In genomic region chr20:63706852-63707557, GRCh38 we compare ENCODE assay signal across 8 cellular contexts. TPM values are rescaled to one million over a fixed set of nuclear protein-coding genes. Genes with fewer than 3 reads are reported as not detected.
A peak's percentile ranks its signal among the peaks of the same experiment; 100 is the strongest.
DNase-seq lines count a peak whose midpoint lies in the region; ATAC-seq, FAIRE-seq and TF ChIP-seq lines count a peak whose summit lies in the region.

No MANE protein-coding gene starts in this region.

- TF ChIP-seq CTCF in D721Med (IDR thresholded peaks at IDR 0.05; ENCODE audit: insufficient read depth, missing control alignments) = peak; percentile 23
- peak; percentile 73 for TF ChIP-seq CTCF in VCaP (conservative IDR thresholded peaks at IDR 0.05)
- peak; percentile 58 for TF ChIP-seq CTCF in chondrocyte (IDR thresholded peaks at IDR 0.05)
- TF ChIP-seq CTCF in left lung (IDR thresholded peaks at IDR 0.05) = no peak

- H3K27ac ChIP-seq in VCaP (peak overlapping the region; percentile 96), left lung (peak overlapping the region; percentile 80 to 90)

- FAIRE-seq in D721Med (lab: Jason Lieb, UNC) = no peak

- peak overlapping the region; percentile 86 for H3K4me3 Mint-ChIP-seq in chondrocyte (ENCODE audit: unreplicated experiment)

- peaks cover 19% of the 10 kb centered on the region for H3K36me3 Mint-ChIP-seq in chondrocyte (ENCODE audit: low read depth)

- H3K27ac Mint-ChIP-seq in chondrocyte (ENCODE audit: unreplicated experiment) = peak overlapping the region; percentile 82

- H3K36me3 ChIP-seq in left lung = peaks cover 0 to 64% of the 10 kb centered on the region in 2 donors

- no peaks in the 10 kb centered on the region for H3K27me3 Mint-ChIP-seq in chondrocyte (ENCODE audit: low read depth)

- intact Hi-C loops in left lung (cut with DNase I) = no loop called here

- DNase-seq in D721Med (ENCODE audit: insufficient read length, low spot score) (no peak), KBM-7 (peak; percentile 67), chondrocyte (ENCODE audit: low spot score) (peak; percentile 92), left lung (peak; percentile 34 to 85), NCI-H774 (lab: John Stamatoyannopoulos, UW) (no peak)
- DNase-seq in stimulated activated CD8-positive, alpha-beta memory T cell treated with anti-CD3 and anti-CD28 coated beads, Interleukin-4, amount 100 ng/mL, for 48 hours = peak; percentile 76

- H3K4me3 ChIP-seq in left lung = peak overlapping the region; percentile 79 to 100

- H3K4me1 Mint-ChIP-seq in chondrocyte (ENCODE audit: low read depth) = peaks cover 36% of the 10 kb centered on the region

- H3K9me3 ChIP-seq in left lung = no peaks in the 10 kb centered on the region

- peaks cover 14 to 54% of the 10 kb centered on the region in 2 donors for H3K4me1 ChIP-seq in left lung

- ATAC-seq in GM21528 (IDR thresholded peaks at IDR 0.05; ENCODE audit: low FRiP score, unreplicated experiment) (peak; percentile 21), left lung (peak; percentile 44)

- H3K27me3 ChIP-seq in left lung = no peaks in the 10 kb centered on the region

- peaks cover under 1% of the 10 kb centered on the region for H3K9me3 Mint-ChIP-seq in chondrocyte (ENCODE audit: low read depth)

- in situ Hi-C loops in KBM-7 (cut with MboI; ENCODE audit: low pct_unique_long_range_greater_than_20kb, low sequenced_read_pairs) = no loop called here

RNA-seq across cellular contexts. Expression of gene ARFRP1, which starts 0.8 kb away (rescaled TPM):
- total RNA-seq in chondrocyte (37.8 to 47.4 TPM (median 39.8 TPM) in 3 replicates), left lung (10 to 100 TPM; 38.2 to 46.9 TPM)

RNA-seq across cellular contexts. Expression of gene ZGPAT, which starts 0.8 kb away (rescaled TPM):
- 19.2 to 25.6 TPM (median 20.6 TPM) in 3 replicates for total RNA-seq in chondrocyte
- 10 to 100 TPM; 26.2 to 28.8 TPM for total RNA-seq in left lung

RNA-seq across cellular contexts. Expression of gene TNFRSF6B, which starts 10.6 kb away (rescaled TPM):
- total RNA-seq in chondrocyte (0.79 to 0.99 TPM in 2 of 3 replicates, not detected in the other), left lung (10 to 100 TPM in 1 of 2 donors, 1 to 10 TPM in 1; 3.6 to 17.6 TPM)

RNA-seq across cellular contexts. Expression of gene LIME1, which starts 29.5 kb away (rescaled TPM):
- total RNA-seq in chondrocyte (6.8 to 9.7 TPM (median 7.1 TPM) in 3 replicates), left lung (1 to 10 TPM; 7.1 to 7.2 TPM)

RNA-seq across cellular contexts. Expression of gene SLC2A4RG, which starts 32.6 kb away (rescaled TPM):
- total RNA-seq in chondrocyte = 90.7 to 105 TPM (median 101 TPM) in 3 replicates
- total RNA-seq in left lung = 10 to 100 TPM; 61.1 to 66.8 TPM

Comparison
In these comparisons a context has a peak if more than half of its experiments do, and no peak if none do; other contexts are left out.
1. DNase-seq: peak in KBM-7 (single experiment), chondrocyte (single experiment), left lung (2 of 2) and stimulated activated CD8-positive, alpha-beta memory T cell treated with anti-CD3 and anti-CD28 coated beads, Interleukin-4, amount 100 ng/mL, for 48 hours (single experiment); none in D721Med (single experiment) and NCI-H774 (single experiment).
2. CTCF ChIP-seq: peak in D721Med (single experiment), VCaP (single experiment) and chondrocyte (single experiment); none in left lung (0 of 2).